Comparison of ENCODE assay signal across 8 cellular contexts in genomic region chr1:32201011-32201855, GRCh38. TPM values are rescaled to one million over a fixed set of nuclear protein-coding genes. Genes with fewer than 3 reads are reported as not detected.
DNase-seq lines count a peak whose midpoint lies in the region; ATAC-seq lines count a peak whose summit lies in the region.

No MANE protein-coding gene starts in this region.

- peaks cover 25 to 28% of the 10 kb centered on the region in 2 experiments for H3K36me3 ChIP-seq in mesenchymal stem cell (ENCODE audit: control insufficient read depth in 1 of 2, insufficient read depth in 2 of 2, low read depth in 1 of 2, low read length in 2 of 2)

- intact Hi-C loops in activated CD4-positive, alpha-beta memory T cell treated with anti-CD3 and anti-CD28 coated beads for 36 hours (cut with micrococcal nuclease): loop anchor here (1.0 to 2.0 kb wide), 3 partner anchors 20 to 49 kb away; partner anchors contain the start of genes EIF3I and TMEM234

- peak overlapping the region; percentile 48 to 87 for H3K18ac ChIP-seq in mesenchymal stem cell (ENCODE audit: low read depth in 1 of 2, low read length in 2 of 2)

- H2AK5ac ChIP-seq in mesenchymal stem cell (ENCODE audit: low read length, severe bottlenecking): no peak overlapping the region

- H3K23ac ChIP-seq in mesenchymal stem cell (ENCODE audit: low read length in 2 of 2): no peak overlapping the region

- H3K36me3 Mint-ChIP-seq in activated CD4-positive, alpha-beta memory T cell treated with anti-CD3 and anti-CD28 coated beads for 36 hours: peaks cover 16% of the 10 kb centered on the region

- H3K9me3 ChIP-seq in mesenchymal stem cell (ENCODE audit: control insufficient read depth, low read length): no peaks in the 10 kb centered on the region

- H3K9ac ChIP-seq in mesenchymal stem cell (ENCODE audit: low read length): peak overlapping the region; percentile 88

- peaks cover 36% of the 10 kb centered on the region for H3K4me1 ChIP-seq in mesenchymal stem cell (ENCODE audit: control insufficient read depth, insufficient read depth, low read depth, low read length)

- DNase-seq in AG20443 (ENCODE audit: low spot score): peak; percentile 71
- DNase-seq in GM19238 (ENCODE audit: insufficient read length, low spot score): peak; percentile 67
- DNase-seq in NCI-H1092 (lab: John Stamatoyannopoulos, UW): peak; percentile 54
- DNase-seq in activated CD4-positive, alpha-beta memory T cell treated with anti-CD3 and anti-CD28 coated beads for 36 hours: peak; percentile 89
- peak; percentile 79 for DNase-seq in ecto neural progenitor cell (ENCODE audit: low spot score)
- peak; percentile 83 for DNase-seq in mesenchymal stem cell
- DNase-seq in stimulated activated CD8-positive, alpha-beta memory T cell treated with anti-CD3 and anti-CD28 coated beads, Interleukin-15, amount 100 ng/mL, for 48 hours (ENCODE audit: low read depth in 2 of 2): peak; percentile 75 to 81

- no peak overlapping the region for H2AFZ ChIP-seq in mesenchymal stem cell (ENCODE audit: low read depth, low read length)

- peak overlapping the region; percentile 89 for H3K4me2 ChIP-seq in mesenchymal stem cell (ENCODE audit: low read length, poor library complexity, severe bottlenecking)

- no peak overlapping the region for H2BK5ac ChIP-seq in mesenchymal stem cell (ENCODE audit: low read depth, low read length, poor library complexity, severe bottlenecking)

- H4K8ac ChIP-seq in mesenchymal stem cell (ENCODE audit: low read length): peak overlapping the region; percentile 29

- H3K4me3 Mint-ChIP-seq in activated CD4-positive, alpha-beta memory T cell treated with anti-CD3 and anti-CD28 coated beads for 36 hours: peak overlapping the region; percentile 81

- H3K27ac ChIP-seq in mesenchymal stem cell (ENCODE audit: low read length, poor library complexity, severe bottlenecking): peak overlapping the region; percentile 77

- no peak overlapping the region for H3K14ac ChIP-seq in mesenchymal stem cell (ENCODE audit: low read length in 2 of 2)

- CTCF ChIA-PET in activated CD4-positive, alpha-beta memory T cell treated with anti-CD3 and anti-CD28 coated beads for 36 hours (lab: Charles Lee): interaction anchor here (1.0 to 4.0 kb wide), 4 partner anchors 15 to 199 kb away, joined by 3 to 22 read pairs (median 8); no protein-coding TSS in a partner anchor

- H3K4ac ChIP-seq in mesenchymal stem cell (ENCODE audit: low read depth in 1 of 2, low read length in 2 of 2): peak overlapping the region; percentile 55 to 75

- no peak for ATAC-seq in GM21360 (IDR thresholded peaks at IDR 0.05; ENCODE audit: unreplicated experiment)

- H3K27ac Mint-ChIP-seq in activated CD4-positive, alpha-beta memory T cell treated with anti-CD3 and anti-CD28 coated beads for 36 hours: peak overlapping the region; percentile 80

- 2% methylated on average over 22 of the region's 26 CpGs for WGBS in mesenchymal stem cell

- H2BK15ac ChIP-seq in mesenchymal stem cell (ENCODE audit: low read depth, poor library complexity, severe bottlenecking): peak overlapping the region; percentile 85

- no peaks in the 10 kb centered on the region for H3K27me3 ChIP-seq in mesenchymal stem cell (ENCODE audit: control insufficient read depth in 1 of 2, insufficient read depth in 1 of 2, low read length in 2 of 2)

- H3K4me3 ChIP-seq in mesenchymal stem cell (ENCODE audit: insufficient read depth in 1 of 2, low read depth in 1 of 2, low read length in 2 of 2): peak overlapping the region; percentile 69 to 84

- H3K9me3 Mint-ChIP-seq in activated CD4-positive, alpha-beta memory T cell treated with anti-CD3 and anti-CD28 coated beads for 36 hours: no peaks in the 10 kb centered on the region

- peak overlapping the region in 1 of 2 experiments; percentile 80 for H2BK12ac ChIP-seq in mesenchymal stem cell (ENCODE audit: low read length in 2 of 2)

- no peaks in the 10 kb centered on the region for H3K27me3 Mint-ChIP-seq in activated CD4-positive, alpha-beta memory T cell treated with anti-CD3 and anti-CD28 coated beads for 36 hours

- H3K4me1 Mint-ChIP-seq in activated CD4-positive, alpha-beta memory T cell treated with anti-CD3 and anti-CD28 coated beads for 36 hours (ENCODE audit: low read depth): peaks cover 45% of the 10 kb centered on the region

- H2BK120ac ChIP-seq in mesenchymal stem cell (ENCODE audit: low read depth, low read length): peak overlapping the region; percentile 64

- POLR2A ChIA-PET in activated CD4-positive, alpha-beta memory T cell treated with anti-CD3 and anti-CD28 coated beads for 36 hours (lab: Charles Lee): interaction anchor here (0.6 to 2.6 kb wide), 7 partner anchors 14 to 135 kb away, joined by 3 to 16 read pairs (median 4); partner anchors contain the start of genes LCK, MARCKSL1 and TXLNA

- peak overlapping the region; percentile 48 for H4K91ac ChIP-seq in mesenchymal stem cell (ENCODE audit: low read length)

- H3K79me1 ChIP-seq in mesenchymal stem cell (replicated peaks; ENCODE audit: low read length, poor library complexity, severe bottlenecking): peaks cover 9% of the 10 kb centered on the region

RNA-seq across cellular contexts. Expression of gene CCDC28B, which starts 0.8 kb away (rescaled TPM):
- total RNA-seq in activated CD4-positive, alpha-beta memory T cell treated with anti-CD3 and anti-CD28 coated beads for 36 hours: 10 to 100 TPM; 13.4 to 14.8 TPM
- polyA plus RNA-seq in mesenchymal stem cell (2013, experiment 1 of 2): 30.4 TPM
- 29.0 TPM for polyA plus RNA-seq in mesenchymal stem cell (2013, experiment 2 of 2)

RNA-seq across cellular contexts. Expression of gene IQCC, which starts 4.2 kb away (rescaled TPM):
- total RNA-seq in activated CD4-positive, alpha-beta memory T cell treated with anti-CD3 and anti-CD28 coated beads for 36 hours: 1 to 10 TPM; 4.5 to 5.2 TPM
- polyA plus RNA-seq in mesenchymal stem cell (2013, experiment 1 of 2): 1.2 TPM
- polyA plus RNA-seq in mesenchymal stem cell (2013, experiment 2 of 2): 1.1 TPM

RNA-seq across cellular contexts. Expression of gene DCDC2B, which starts 7.7 kb away (rescaled TPM):
- not detected for total RNA-seq in activated CD4-positive, alpha-beta memory T cell treated with anti-CD3 and anti-CD28 coated beads for 36 hours
- polyA plus RNA-seq in mesenchymal stem cell (2013, experiment 1 of 2): not detected
- polyA plus RNA-seq in mesenchymal stem cell (2013, experiment 2 of 2): not detected

RNA-seq across cellular contexts. Expression of gene TMEM234, which starts 20.9 kb away (rescaled TPM):
- total RNA-seq in activated CD4-positive, alpha-beta memory T cell treated with anti-CD3 and anti-CD28 coated beads for 36 hours: 1 to 10 TPM; 7.8 to 9.9 TPM
- polyA plus RNA-seq in mesenchymal stem cell (2013, experiment 1 of 2): 22.6 TPM
- 24.2 TPM for polyA plus RNA-seq in mesenchymal stem cell (2013, experiment 2 of 2)

RNA-seq across cellular contexts. Expression of gene EIF3I, which starts 21.0 kb away (rescaled TPM):
- total RNA-seq in activated CD4-positive, alpha-beta memory T cell treated with anti-CD3 and anti-CD28 coated beads for 36 hours: 100 to 1,000 TPM; 297 to 299 TPM
- 162 TPM for polyA plus RNA-seq in mesenchymal stem cell (2013, experiment 1 of 2)
- 160 TPM for polyA plus RNA-seq in mesenchymal stem cell (2013, experiment 2 of 2)
